In the genomic region with DNA sequence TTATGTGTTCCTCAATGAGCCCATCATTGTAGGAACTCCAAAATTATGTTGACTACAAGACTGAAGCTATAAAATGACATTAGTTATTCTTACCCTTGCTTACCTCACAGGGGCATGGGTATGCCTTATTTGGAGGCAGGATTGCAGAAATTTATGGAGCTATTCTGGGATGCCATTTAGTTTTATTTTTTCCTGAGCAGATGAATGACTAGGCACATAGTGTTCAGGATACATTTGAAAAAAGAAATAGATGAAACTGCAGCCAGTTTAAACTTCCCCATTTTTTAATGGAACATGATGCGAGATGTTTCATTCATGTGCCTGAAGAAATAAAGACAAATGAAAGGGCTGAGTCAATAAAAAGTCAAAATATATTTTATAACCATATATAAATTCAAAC, we compare ENCODE assay signal across 26 cellular contexts.
"Had no signal": no experiment of that assay in that cellular context is flagged by ENCODE, and none has a peak within 500 bp of the region (broad histone marks: within the 10 kb centered on the region; RNA-seq: fewer than 3 reads in every experiment).

No MANE protein-coding gene starts in this region.

- H2AFZ ChIP-seq: neural progenitor cell had no signal

- H3K4me2 ChIP-seq: neural progenitor cell had no signal

- H3K4me3 ChIP-seq: left lung, lower lobe of right lung, neural progenitor cell, ovary, prostate gland, skin epidermis, spleen, suprapubic skin, transverse colon, upper lobe of left lung had no signal

- H3K27me3 ChIP-seq: left lung, neural progenitor cell, neutrophil, ovary, spleen, suprapubic skin, transverse colon, upper lobe of left lung had no signal

- FAIRE-seq: islet of Langerhans, kidney had no signal

- ATAC-seq: left colon; left lung; lower lobe of right lung; naive thymus-derived CD8-positive, alpha-beta T cell; right cardiac atrium; sciatic nerve; stimulated activated effector memory CD8-positive, alpha-beta T cell treated with anti-CD3 and anti-CD28 coated beads, Interleukin-12 subunit alpha, Interleukin-12 subunit beta, amount 100 ng/mL, for 72 hours had no signal

- H3K9me3 ChIP-seq: neutrophil, ovary, prostate gland, suprapubic skin, upper lobe of left lung had no signal

- H3K9ac ChIP-seq: neural progenitor cell had no signal

- H3K27ac ChIP-seq: left lung, lower lobe of right lung, neural progenitor cell, neutrophil, ovary, skin epidermis, spleen, suprapubic skin, transverse colon, upper lobe of left lung had no signal

- H3K4me1 ChIP-seq: left lung, lower lobe of right lung, prostate gland, spleen, suprapubic skin, transverse colon, upper lobe of left lung had no signal

- H3K36me3 ChIP-seq: left lung, lower lobe of right lung, neural progenitor cell, neutrophil, ovary, prostate gland, spleen, suprapubic skin, transverse colon, upper lobe of left lung had no signal

- DNase-seq: hypothalamus; immature natural killer cell; kidney; left colon; left lung; lower lobe of right lung; mammary epithelial cell; mesenchymal stem cell; naive thymus-derived CD8-positive, alpha-beta T cell; occipital lobe; ovary; retina; right cardiac atrium; spleen; stimulated activated CD4-positive, alpha-beta T cell treated with anti-CD3 and anti-CD28 coated beads, Interleukin-4, amount 100 ng/mL, for 24 hours; stimulated activated naive CD4-positive, alpha-beta T cell; transverse colon; upper lobe of left lung had no signal
